ENCODE assay signal across 32 cellular contexts in genomic region chr16:53150769-53151168, GRCh38.
DNase-seq lines count a peak whose midpoint lies in the region; ATAC-seq, FAIRE-seq and TF ChIP-seq lines count a peak whose summit lies in the region.
"Had no signal": no experiment of that assay in that cellular context is flagged by ENCODE, and none has a peak within 500 bp of the region (broad histone marks: within the 10 kb centered on the region; RNA-seq: fewer than 3 reads in every experiment).

No MANE protein-coding gene starts in this region.

- CTCF ChIA-PET in HepG2 (lab: Yijun Ruan, JAX; ENCODE audit: low intra/inter-chr PET ratio, low total read pairs) = no interaction called here
- CTCF ChIA-PET in HEK293 (lab: Yijun Ruan, JAX) = interaction anchor here (0.6 to 0.7 kb wide), 2 partner anchors 13 to 50 kb away, joined by 3 to 6 read pairs; no protein-coding TSS in a partner anchor
- CTCF ChIA-PET in K562 (lab: Yijun Ruan, JAX; ENCODE audit: low intra/inter-chr PET ratio) = no interaction called here

- no peaks in the 10 kb centered on the region for H3K9me3 ChIP-seq in HepG2 (ENCODE audit: low read length)
- H3K9me3 ChIP-seq in right lobe of liver = peaks cover 0 to 2% (median 0%) of the 10 kb centered on the region in 4 donors
- H3K9me3 ChIP-seq in HEK293 (ENCODE audit: control insufficient read depth, insufficient read depth, low read depth, low read length) = no peaks in the 10 kb centered on the region
- no peaks in the 10 kb centered on the region; the same call in 1 of the 2 replicates for H3K9me3 ChIP-seq in K562 (replicated peaks; ENCODE audit: control insufficient read depth, insufficient read depth, low read depth, low read length)
- H3K9me3 ChIP-seq: BE2C, Caco-2 had no signal

- H3K79me2 ChIP-seq in HepG2 (ENCODE audit: insufficient read depth, low read length) (peaks cover 48% of the 10 kb centered on the region), K562 (ENCODE audit: control insufficient read depth, insufficient read depth, low read length) (peaks cover 87% of the 10 kb centered on the region)

- no peaks in the 10 kb centered on the region for H3K4me1 ChIP-seq in HepG2 (ENCODE audit: insufficient read depth, low read length)
- H3K4me1 ChIP-seq in right lobe of liver = peaks cover 0 to 8% (median 0%) of the 10 kb centered on the region in 4 donors
- peaks cover 5% of the 10 kb centered on the region; the same call in 1 of the 2 replicates for H3K4me1 ChIP-seq in HEK293 (ENCODE audit: control insufficient read depth, insufficient read depth, low read length)
- no peaks in the 10 kb centered on the region for H3K4me1 ChIP-seq in K562 (replicated peaks in 1 of 2; ENCODE audit: control insufficient read depth in 2 of 2, insufficient read depth in 2 of 2, low read length in 2 of 2)
- H3K4me1 ChIP-seq: BLaER1, Caco-2 had no signal

- ATAC-seq in HepG2 (no peak), right lobe of liver (no peak), K562 (no peak)
- ATAC-seq: A549; CD8-positive, alpha-beta T cell had no signal

- no peak for TF ChIP-seq CTCF in HepG2 (CRISPR knock-in tag; IDR thresholded peaks at IDR 0.05)
- TF ChIP-seq CTCF in right lobe of liver (IDR thresholded peaks at IDR 0.05) = no peak
- no peak for TF ChIP-seq CTCF in HEK293 (tag by site-specific recombination; IDR thresholded peaks at IDR 0.05)
- no peak for TF ChIP-seq CTCF in K562 (IDR thresholded peaks at IDR 0.05 in 2 of 3, conservative IDR thresholded peaks at IDR 0.05 in 1 of 3; ENCODE audit: insufficient read depth in 2 of 3, low read depth in 1 of 3, low read length in 3 of 3)

- WGBS in HepG2 (ENCODE audit: low lambda C conversion rate) = 96% methylated on average over 3 of the region's 3 CpGs
- WGBS in right lobe of liver (ENCODE audit: insufficient coverage, low coverage, low lambda C conversion rate, missing lambda C conversion rate) = 93% methylated on average over 3 of the region's 3 CpGs
- WGBS in K562 (ENCODE audit: insufficient coverage, low coverage, missing lambda C conversion rate) = 98% methylated on average over 3 of the region's 3 CpGs

- intact Hi-C loops in HepG2 (cut with micrococcal nuclease; ENCODE audit: unreplicated experiment) (no loop called here), right lobe of liver (cut with DNase I) (no loop called here), K562 (cut with micrococcal nuclease) (no loop called here)

- in situ Hi-C loops in HepG2 (cut with HindIII; ENCODE audit: extremely low pct_ligation_motif_present, low pct_unique_long_range_greater_than_20kb) = loop anchor here (10.0 kb wide), 1 partner anchor 96 kb away; the partner anchor contains the start of genes CHD9 and CHD9NB
- in situ Hi-C loops in K562 (cut with MboI) = no loop called here

- BruUV-seq in HepG2 (replicated peaks; lab: Mats Ljungman, UMichigan) (no TSS peak), K562 (replicated peaks; lab: Mats Ljungman, UMichigan) (no TSS peak)

- H3K9ac ChIP-seq in HepG2 (ENCODE audit: insufficient read depth, low read depth, low read length) (no peak overlapping the region), K562 (ENCODE audit: insufficient read depth in 1 of 2, low read depth in 2 of 2, low read length in 2 of 2) (no peak overlapping the region)
- H3K9ac ChIP-seq: BLaER1; BLaER1 treated with 17β-estradiol and CSF1 and Interleukin-3, amounts not matched to agents 10 nM and 100 nM had no signal

- FAIRE-seq in HepG2 (lab: Jason Lieb, UNC) (no peak), K562 (lab: Jason Lieb, UNC) (no peak)
- FAIRE-seq: A549, D721Med had no signal

- DNase-seq in HepG2 (ENCODE audit: low spot score) = no peak
- no peak for DNase-seq in right lobe of liver
- DNase-seq in K562 (ENCODE audit: extremely low read depth in 1 of 4, low spot score in 3 of 4) = no peak
- DNase-seq in HT-29 (ENCODE audit: low spot score) = no peak
- no peak for DNase-seq in kidney glomerular epithelial cell (lab: John Stamatoyannopoulos, UW)
- DNase-seq: 8988T; ACHN; AML-193; BE2C; C1 segment of cervical spinal cord; Caco-2; Calu3; CD4-positive, alpha-beta memory T cell; CD4-positive, alpha-beta T cell; CD4-positive, CD25-positive, alpha-beta regulatory T cell; CD8-positive, alpha-beta memory T cell; CD8-positive, alpha-beta T cell; COR-L47; DMS 273 treated with DMSO at 0.1 percent for 48 hours; DMS153; DMS53; DMS79; DMS79 treated with DMSO at 0.1 percent for 48 hours; DND-41; EL had no signal

- H2AFZ ChIP-seq in HepG2 (ENCODE audit: low read length) = no peak overlapping the region
- no peak overlapping the region for H2AFZ ChIP-seq in K562 (ENCODE audit: low read depth, low read length)

- H3K4me2 ChIP-seq in HepG2 (ENCODE audit: low read depth, low read length) (no peak overlapping the region), K562 (ENCODE audit: insufficient read depth, low read length) (no peak overlapping the region)
- H3K4me2 ChIP-seq: A549; BLaER1; BLaER1 treated with 17β-estradiol and CSF1 and Interleukin-3, amounts not matched to agents 10 nM and 100 nM had no signal

- no peaks in the 10 kb centered on the region for H3K9me1 ChIP-seq in K562 (ENCODE audit: control insufficient read depth, insufficient read depth, low read length)

- POLR2A ChIA-PET in HepG2 (lab: Yijun Ruan, JAX) = interaction anchor here (0.6 kb wide), 1 partner anchor 50 kb away, joined by 3 read pairs; no protein-coding TSS in a partner anchor
- POLR2A ChIA-PET in HEK293 (lab: Yijun Ruan, JAX) = interaction anchor here (0.8 kb wide), 1 partner anchor 15 kb away, joined by 5 read pairs; no protein-coding TSS in a partner anchor
- POLR2A ChIA-PET in K562 (lab: Yijun Ruan, JAX) = no interaction called here

- H3K36me3 ChIP-seq in HepG2 (replicated peaks in 1 of 2; ENCODE audit: control insufficient read depth in 1 of 2, insufficient read depth in 2 of 2, low read length in 2 of 2) (no peaks in the 10 kb centered on the region), right lobe of liver (peaks cover 0 to under 1% (median 0%) of the 10 kb centered on the region in 4 donors), HEK293 (ENCODE audit: control insufficient read depth in 2 of 2, insufficient read depth in 1 of 2, low read length in 2 of 2) (no peaks in the 10 kb centered on the region), K562 (ENCODE audit: control insufficient read depth, insufficient read depth, low read length) (peaks cover 5% of the 10 kb centered on the region; the same call in 2 of the 3 replicates)
- H3K36me3 ChIP-seq: BE2C had no signal

- TF ChIP-seq EP300 in HepG2 (IDR thresholded peaks at IDR 0.05; ENCODE audit: low read depth in 2 of 2, low read length in 2 of 2) = no peak
- TF ChIP-seq EP300 in HepG2 (CRISPR knock-in tag; IDR thresholded peaks at IDR 0.05; ENCODE audit: borderline replicate concordance) = no peak
- TF ChIP-seq EP300 in K562 (IDR thresholded peaks at IDR 0.05; ENCODE audit: low read length) = no peak

- TF ChIP-seq POLR2A in HepG2 (IDR thresholded peaks at IDR 0.05; ENCODE audit: insufficient read depth in 1 of 2, low read depth in 2 of 2, low read length in 2 of 2) (no peak), right lobe of liver (IDR thresholded peaks at IDR 0.05) (no peak), K562 (conservative IDR thresholded peaks at IDR 0.05) (no peak)

- no peak overlapping the region for H3K4me3 ChIP-seq in HepG2 (replicated peaks in 1 of 3; ENCODE audit: insufficient read depth in 1 of 3, low read depth in 2 of 3, low read length in 3 of 3)
- no peak overlapping the region for H3K4me3 ChIP-seq in right lobe of liver
- no peak overlapping the region for H3K4me3 ChIP-seq in HEK293 (ENCODE audit: low read depth, low read length)
- no peak overlapping the region for H3K4me3 ChIP-seq in K562
- H3K4me3 ChIP-seq: A549; BLaER1; BLaER1 treated with 17β-estradiol and CSF1 and Interleukin-3, amounts not matched to agents 10 nM and 100 nM had no signal

- TF ChIP-seq RAD21 in HepG2 (CRISPR knock-in tag; IDR thresholded peaks at IDR 0.05) = no peak
- TF ChIP-seq RAD21 in K562 (CRISPR knock-in tag; conservative IDR thresholded peaks at IDR 0.05 in 1 of 2, IDR thresholded peaks at IDR 0.05 in 1 of 2) = no peak

- H3K27ac ChIP-seq in HepG2 (ENCODE audit: extremely low read length, insufficient read depth, low read length) (no peak overlapping the region), right lobe of liver (no peak overlapping the region), HEK293 (ENCODE audit: extremely low read depth, low read depth, low read length) (no peak overlapping the region), K562 (ENCODE audit: extremely low read depth, low read depth, low read length) (no peak overlapping the region)
- H3K27ac ChIP-seq: 22Rv1; A549; BLaER1; BLaER1 treated with 17β-estradiol and CSF1 and Interleukin-3, amounts not matched to agents 10 nM and 100 nM; C4-2B had no signal

- no peaks in the 10 kb centered on the region; the same call in none of the 2 replicates for H4K20me1 ChIP-seq in HepG2 (ENCODE audit: insufficient read depth, low read length)
- no peaks in the 10 kb centered on the region for H4K20me1 ChIP-seq in K562 (replicated peaks; ENCODE audit: control insufficient read depth, insufficient read depth, low read length)

- H3K27me3 ChIP-seq in HepG2 (ENCODE audit: control insufficient read depth in 1 of 2, insufficient read depth in 2 of 2, low read length in 2 of 2) (no peaks in the 10 kb centered on the region), right lobe of liver (no peaks in the 10 kb centered on the region), K562 (ENCODE audit: control insufficient read depth in 2 of 2, insufficient read depth in 2 of 2, low read length in 2 of 2) (no peaks in the 10 kb centered on the region)
- H3K27me3 ChIP-seq: BE2C; BLaER1; BLaER1 treated with 17β-estradiol and CSF1 and Interleukin-3, amounts not matched to agents 10 nM and 100 nM had no signal

TF ChIP-seq in HepG2, 621 proteins besides CTCF, POLR2A, EP300 and RAD21 (continues in another document):
- TF ChIP-seq SALL1 (CRISPR knock-in tag; IDR thresholded peaks at IDR 0.05) = no peak

TF ChIP-seq in HEK293, 187 proteins besides CTCF, POLR2A, EP300 and RAD21:
- TF ChIP-seq ZNF626 (tag by site-specific recombination; IDR thresholded peaks at IDR 0.05) = no peak
- TF ChIP-seq ZNF558 (tag by site-specific recombination; IDR thresholded peaks at IDR 0.05) = peak; percentile 100
TF ChIP-seq in HEK293: peak in this region for 1.

Comparison
In these comparisons a context has a peak if more than half of its experiments do, and no peak if none do; other contexts are left out.
1. Of the 241 proteins assayed by ChIP-seq in both HepG2 and K562: peak only in HepG2: HNRNPK; only in K562: CC2D1A; in both: none; in neither: 239.